ENCODE assay signal across 8 cellular contexts in the genomic region with DNA sequence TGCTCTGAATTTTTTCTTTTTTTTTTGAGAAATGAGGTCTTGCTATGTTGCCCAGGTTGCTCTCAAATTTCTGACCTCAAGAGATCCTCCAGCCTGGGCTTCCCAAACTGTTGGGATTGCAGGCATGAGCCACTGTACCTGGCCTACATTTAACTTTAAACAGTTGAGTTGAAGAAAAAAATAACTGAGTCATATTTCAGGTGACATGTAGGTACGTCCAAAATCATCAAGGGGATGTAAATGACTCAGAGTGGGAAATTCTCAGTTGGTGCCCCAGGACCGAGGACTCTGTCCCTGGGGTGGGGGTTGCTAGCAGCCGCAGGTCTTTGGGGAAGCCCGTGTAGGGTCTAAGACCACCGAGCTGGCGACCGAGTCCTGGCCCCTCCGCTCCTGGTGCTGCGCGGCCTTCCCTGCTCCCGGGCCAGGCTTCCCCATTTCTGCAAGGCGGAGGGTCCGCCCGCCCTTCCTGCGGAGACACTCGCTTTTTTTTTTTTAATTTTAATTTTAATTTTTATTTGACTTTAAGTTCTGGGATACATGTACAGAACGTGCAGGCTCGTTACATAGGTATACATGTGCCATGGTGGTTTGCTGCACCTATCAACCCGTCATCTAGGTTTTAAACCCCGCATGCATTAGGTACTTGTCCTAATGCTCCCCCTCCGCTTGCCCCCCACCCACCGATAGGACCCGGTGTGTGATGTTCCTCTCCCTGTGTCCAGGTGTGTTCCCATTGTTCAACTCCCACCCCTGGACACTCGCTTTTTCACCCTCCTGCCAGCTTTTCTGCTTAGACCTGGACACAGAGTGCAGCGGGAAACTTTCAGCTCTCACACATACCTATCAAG. TPM values are rescaled to one million over a fixed set of nuclear protein-coding genes. Genes with fewer than 3 reads are reported as not detected.
DNase-seq lines count a peak whose midpoint lies in the region; ATAC-seq, FAIRE-seq and TF ChIP-seq lines count a peak whose summit lies in the region.

No MANE protein-coding gene starts in this region.

- H2BK15ac ChIP-seq in mesendoderm (replicated peaks; ENCODE audit: low read depth) = no peak overlapping the region

- TF ChIP-seq CTCF in AG04449 (IDR thresholded peaks at IDR 0.05; ENCODE audit: insufficient read depth, low read length, missing control alignments) = no peak
- no peak for TF ChIP-seq CTCF in HEK293 (tag by site-specific recombination; IDR thresholded peaks at IDR 0.05)
- no peak for TF ChIP-seq CTCF in astrocyte (IDR thresholded peaks at IDR 0.05; ENCODE audit: insufficient read depth, low read depth, low read length)

- no peak overlapping the region for H2AK5ac ChIP-seq in mesendoderm (ENCODE audit: low read length)

- POLR2A ChIA-PET in AG04449 (lab: Yijun Ruan, JAX) = interaction anchor here (1.0 to 1.2 kb wide), 4 partner anchors 88 to 257 kb away, joined by 3 read pairs; no protein-coding TSS in a partner anchor
- POLR2A ChIA-PET in HEK293 (lab: Yijun Ruan, JAX) = interaction anchor here (0.7 to 1.3 kb wide), 5 partner anchors 10 to 269 kb away, joined by 3 to 5 read pairs (median 4); a partner anchor contains a TSS

- no peak overlapping the region for H4K5ac ChIP-seq in mesendoderm (ENCODE audit: low read length)

- no peak for FAIRE-seq in astrocyte (lab: Jason Lieb, UNC)

- H3K23ac ChIP-seq in mesendoderm (ENCODE audit: low read length) = no peak overlapping the region

- no peaks in the 10 kb centered on the region for H3K79me1 ChIP-seq in mesendoderm (ENCODE audit: low read length)

- H3K4me1 Mint-ChIP-seq in astrocyte (ENCODE audit: low read depth, unreplicated experiment) = peaks cover 3% of the 10 kb centered on the region

- H3K9me3 ChIP-seq in HEK293 (ENCODE audit: control insufficient read depth, insufficient read depth, low read depth, low read length) (no peaks in the 10 kb centered on the region), astrocyte (ENCODE audit: insufficient read depth, low read depth, low read length) (no peaks in the 10 kb centered on the region)

- WGBS in mesendoderm (ENCODE audit: extremely low coverage, insufficient coverage, low lambda C conversion rate) = no CpG with 5 or more reads among the region's 25 CpGs

- H3K4me3 Mint-ChIP-seq in astrocyte (ENCODE audit: unreplicated experiment) = peak overlapping the region; percentile 74

- H3K4me2 ChIP-seq in astrocyte (ENCODE audit: low read length) (peak overlapping the region; percentile 86), mesendoderm (ENCODE audit: low read length) (peak overlapping the region; percentile 97)

- H2BK120ac ChIP-seq in mesendoderm (ENCODE audit: low read depth, low read length) = no peak overlapping the region

- H3K27me3 ChIP-seq in astrocyte (ENCODE audit: insufficient read depth, low read length) (peaks cover 6% of the 10 kb centered on the region), mesendoderm (ENCODE audit: insufficient read depth, low read length, poor library complexity) (no peaks in the 10 kb centered on the region)

- no peak overlapping the region for H2BK5ac ChIP-seq in mesendoderm (ENCODE audit: low read length)

- H3K36me3 ChIP-seq in HEK293 (ENCODE audit: control insufficient read depth in 2 of 2, insufficient read depth in 1 of 2, low read length in 2 of 2) (no peaks in the 10 kb centered on the region), astrocyte (ENCODE audit: insufficient read depth, low read length) (no peaks in the 10 kb centered on the region), mesendoderm (ENCODE audit: control insufficient read depth, insufficient read depth, low read length) (no peaks in the 10 kb centered on the region)

- no peak overlapping the region for H3K27ac ChIP-seq in HEK293 (ENCODE audit: extremely low read depth, low read depth, low read length)
- no peak overlapping the region for H3K27ac ChIP-seq in astrocyte (ENCODE audit: low read depth, low read length)
- H3K27ac ChIP-seq in mesendoderm (ENCODE audit: low read depth, low read length) = no peak overlapping the region

- CTCF ChIA-PET in AG04449 (lab: Yijun Ruan, JAX) (interaction anchor here (0.6 to 4.3 kb wide), 79 partner anchors 8 to 1675 kb away, joined by 3 to 80 read pairs (median 5); a partner anchor contains a TSS), HEK293 (lab: Yijun Ruan, JAX) (interaction anchor here (0.6 to 2.6 kb wide), 50 partner anchors 9 to 899 kb away, joined by 3 to 29 read pairs (median 4); a partner anchor contains a TSS)

- H3K79me2 ChIP-seq in astrocyte (ENCODE audit: insufficient read depth, low read length) (no peaks in the 10 kb centered on the region), mesendoderm (ENCODE audit: control insufficient read depth, insufficient read depth, low read length) (no peaks in the 10 kb centered on the region)

- H3K4me3 ChIP-seq in AG04449 (ENCODE audit: low read depth, low read length) (peak overlapping the region; percentile 54), HEK293 (ENCODE audit: low read depth, low read length) (peak overlapping the region; percentile 6), astrocyte (ENCODE audit: insufficient read depth, low read depth, low read length) (peak overlapping the region; percentile 26), mesendoderm (ENCODE audit: low read length) (peak overlapping the region; percentile 47)

- H3K9ac ChIP-seq in astrocyte (ENCODE audit: low read length) = peak overlapping the region; percentile 36
- H3K9ac ChIP-seq in mesendoderm (ENCODE audit: low read length) = peak overlapping the region; percentile 83

- no peak overlapping the region for H3K4ac ChIP-seq in mesendoderm (ENCODE audit: low read depth, low read length)

- no peak for ATAC-seq in HG02642 (IDR thresholded peaks at IDR 0.05; ENCODE audit: poor library complexity, unreplicated experiment)

- H4K8ac ChIP-seq in mesendoderm (ENCODE audit: low read depth, low read length) = no peak overlapping the region

- peak overlapping the region; percentile 91 for H3K56ac ChIP-seq in mesendoderm (ENCODE audit: low read length)

- peaks cover 5% of the 10 kb centered on the region for H3K27me3 Mint-ChIP-seq in astrocyte (ENCODE audit: low read depth, unreplicated experiment)

- DNase-seq in AG04449 (ENCODE audit: low read depth, low spot score) (no peak), astrocyte (ENCODE audit: low read depth) (no peak), mesendoderm (no peak), HuH-7.5 (ENCODE audit: low spot score) (no peak), HK-2 (ENCODE audit: unreplicated experiment) (no peak), OCI-M2 (lab: John Stamatoyannopoulos, UW; ENCODE audit: unreplicated experiment) (no peak)

- no peak overlapping the region for H3K27ac Mint-ChIP-seq in astrocyte (ENCODE audit: unreplicated experiment)

- H3K18ac ChIP-seq in mesendoderm (ENCODE audit: low read length) = peak overlapping the region; percentile 43

- H2AFZ ChIP-seq in astrocyte (ENCODE audit: low read depth, low read length) = peak overlapping the region; percentile 72

- H3K9me3 Mint-ChIP-seq in astrocyte (ENCODE audit: unreplicated experiment) = no peaks in the 10 kb centered on the region

- H4K20me1 ChIP-seq in astrocyte (ENCODE audit: insufficient read depth, low read length) = no peaks in the 10 kb centered on the region

- H3K4me1 ChIP-seq in HEK293 (ENCODE audit: control insufficient read depth, insufficient read depth, low read length) = no peaks in the 10 kb centered on the region
- H3K4me1 ChIP-seq in astrocyte (ENCODE audit: insufficient read depth, low read length) = peaks cover 6% of the 10 kb centered on the region
- no peaks in the 10 kb centered on the region for H3K4me1 ChIP-seq in mesendoderm (ENCODE audit: control insufficient read depth, low read depth, low read length)

- H3K36me3 Mint-ChIP-seq in astrocyte (ENCODE audit: low read depth, unreplicated experiment) = no peaks in the 10 kb centered on the region

TF ChIP-seq in HEK293, 187 proteins besides CTCF, POLR2A, EP300 and RAD21 (continues in another document):
- TF ChIP-seq MYNN (tag by site-specific recombination; IDR thresholded peaks at IDR 0.05; ENCODE audit: borderline replicate concordance) = no peak
- no peak for TF ChIP-seq ZNF626 (tag by site-specific recombination; IDR thresholded peaks at IDR 0.05)
- no peak for TF ChIP-seq ZSCAN30 (tag by site-specific recombination; IDR thresholded peaks at IDR 0.05)
- TF ChIP-seq GFI1B (tag by site-specific recombination; IDR thresholded peaks at IDR 0.05) = no peak
- TF ChIP-seq, protein P1, sequence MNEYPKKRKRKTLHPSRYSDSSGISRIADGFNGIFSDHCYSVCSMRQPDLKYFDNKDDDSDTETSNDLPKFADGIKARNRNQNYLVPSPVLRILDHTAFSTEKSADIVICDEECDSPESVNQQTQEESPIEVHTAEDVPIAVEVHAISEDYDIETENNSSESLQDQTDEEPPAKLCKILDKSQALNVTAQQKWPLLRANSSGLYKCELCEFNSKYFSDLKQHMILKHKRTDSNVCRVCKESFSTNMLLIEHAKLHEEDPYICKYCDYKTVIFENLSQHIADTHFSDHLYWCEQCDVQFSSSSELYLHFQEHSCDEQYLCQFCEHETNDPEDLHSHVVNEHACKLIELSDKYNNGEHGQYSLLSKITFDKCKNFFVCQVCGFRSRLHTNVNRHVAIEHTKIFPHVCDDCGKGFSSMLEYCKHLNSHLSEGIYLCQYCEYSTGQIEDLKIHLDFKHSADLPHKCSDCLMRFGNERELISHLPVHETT (tag by site-specific recombination; IDR thresholded peaks at IDR 0.05) = no peak
- TF ChIP-seq ZSCAN16 (tag by site-specific recombination; IDR thresholded peaks at IDR 0.05) = no peak
- no peak for TF ChIP-seq ZNF174 (tag by site-specific recombination; IDR thresholded peaks at IDR 0.05)
- TF ChIP-seq ZNF394 (tag by site-specific recombination; IDR thresholded peaks at IDR 0.05; ENCODE audit: borderline replicate concordance) = no peak
- TF ChIP-seq, protein P2, sequence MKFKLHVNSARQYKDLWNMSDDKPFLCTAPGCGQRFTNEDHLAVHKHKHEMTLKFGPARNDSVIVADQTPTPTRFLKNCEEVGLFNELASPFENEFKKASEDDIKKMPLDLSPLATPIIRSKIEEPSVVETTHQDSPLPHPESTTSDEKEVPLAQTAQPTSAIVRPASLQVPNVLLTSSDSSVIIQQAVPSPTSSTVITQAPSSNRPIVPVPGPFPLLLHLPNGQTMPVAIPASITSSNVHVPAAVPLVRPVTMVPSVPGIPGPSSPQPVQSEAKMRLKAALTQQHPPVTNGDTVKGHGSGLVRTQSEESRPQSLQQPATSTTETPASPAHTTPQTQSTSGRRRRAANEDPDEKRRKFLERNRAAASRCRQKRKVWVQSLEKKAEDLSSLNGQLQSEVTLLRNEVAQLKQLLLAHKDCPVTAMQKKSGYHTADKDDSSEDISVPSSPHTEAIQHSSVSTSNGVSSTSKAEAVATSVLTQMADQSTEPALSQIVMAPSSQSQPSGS (tag by site-specific recombination; IDR thresholded peaks at IDR 0.05; ENCODE audit: low read depth) = no peak

RNA-seq across cellular contexts. Expression of a gene that starts 12.7 kb away (rescaled TPM):
- 53.7 and 57.4 TPM in 2 replicates for total RNA-seq in astrocyte
- 24.9 TPM for polyA plus RNA-seq in mesendoderm (2013, experiment 1 of 2)
- polyA plus RNA-seq in mesendoderm (2013, experiment 2 of 2) = 27.1 TPM
